9 cellular contexts compared by ENCODE assay signal in the genomic region with DNA sequence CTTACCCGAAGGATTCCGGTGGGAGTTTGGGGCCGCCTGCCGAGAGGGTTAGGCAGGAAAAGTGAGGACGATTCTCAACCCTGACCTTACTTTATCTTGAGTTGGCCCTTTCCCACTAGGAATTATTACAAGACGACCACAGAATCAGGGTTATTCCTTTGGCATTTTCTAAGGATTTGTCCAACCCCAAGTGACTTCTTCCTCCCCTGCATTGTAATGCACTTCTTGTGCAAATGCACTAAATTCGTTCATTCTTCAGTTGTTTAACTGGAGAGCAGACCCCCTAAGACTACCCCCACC. TPM values are rescaled to one million over a fixed set of nuclear protein-coding genes. Genes with fewer than 3 reads are reported as not detected.
DNase-seq lines count a peak whose midpoint lies in the region; ATAC-seq, FAIRE-seq and TF ChIP-seq lines count a peak whose summit lies in the region.
"Had no signal": no experiment of that assay in that cellular context is flagged by ENCODE, and none has a peak within 500 bp of the region (broad histone marks: within the 10 kb centered on the region; RNA-seq: fewer than 3 reads in every experiment).

No MANE protein-coding gene starts in this region.

- ATAC-seq in SK-N-SH treated with all-trans-retinoic acid at 6 μM for 48 hours (no peak; the same call in 2 of the 3 replicates), HG02763 (IDR thresholded peaks at IDR 0.05; ENCODE audit: unreplicated experiment) (no peak), GM19463 (IDR thresholded peaks at IDR 0.05; ENCODE audit: unreplicated experiment) (no peak)
- no peak for ATAC-seq in activated naive CD4-positive, alpha-beta T cell treated with anti-CD3 and anti-CD28 coated beads, Interleukin-2, amount 50 U/mL, for 72 hours

- peak overlapping the region; percentile 86 for H2AFZ ChIP-seq in SK-N-SH (ENCODE audit: low read depth)
- peak overlapping the region; percentile 75 for H2AFZ ChIP-seq in keratinocyte (ENCODE audit: control insufficient read depth, low read length)

- CTCF ChIA-PET in SK-N-SH (lab: Yijun Ruan, JAX) = interaction anchor here (0.9 to 2.1 kb wide), 4 partner anchors 37 to 240 kb away, joined by 3 to 7 read pairs (median 4); no protein-coding TSS in a partner anchor

- H3K4me3 ChIP-seq in SK-N-SH (ENCODE audit: low read depth in 2 of 2, low read length in 1 of 2) = peak overlapping the region; percentile 65 to 91
- peak overlapping the region; percentile 76 to 96 (median 79) for H3K4me3 ChIP-seq in keratinocyte (ENCODE audit: control insufficient read depth in 2 of 3, extremely low read depth in 1 of 3, insufficient read depth in 2 of 3, low read depth in 1 of 3, low read length in 3 of 3)
- peak overlapping the region; percentile 89 to 96 for H3K4me3 ChIP-seq in stomach smooth muscle (ENCODE audit: low read length in 2 of 2)

- no peaks in the 10 kb centered on the region for H3K9me2 ChIP-seq in SK-N-SH

- H3K79me2 ChIP-seq in SK-N-SH (ENCODE audit: insufficient read depth) (peaks cover 57% of the 10 kb centered on the region), keratinocyte (ENCODE audit: control insufficient read depth, insufficient read depth, low read length) (peaks cover 49% of the 10 kb centered on the region)

- H3K9me3 ChIP-seq in SK-N-SH = no peaks in the 10 kb centered on the region
- no peaks in the 10 kb centered on the region for H3K9me3 ChIP-seq in keratinocyte (ENCODE audit: control insufficient read depth, low read depth, low read length)
- H3K9me3 ChIP-seq in stomach smooth muscle (ENCODE audit: control insufficient read depth in 2 of 2, low read length in 2 of 2) = no peaks in the 10 kb centered on the region

- H3K27ac Mint-ChIP-seq in activated naive CD4-positive, alpha-beta T cell treated with anti-CD3 and anti-CD28 coated beads, Interleukin-2, amount 50 U/mL, for 72 hours = peak overlapping the region; percentile 98 to 99

- no peak; the same call in 1 of the 2 replicates for TF ChIP-seq RAD21 in SK-N-SH (IDR thresholded peaks at IDR 0.05; ENCODE audit: low read length)

- no peak for TF ChIP-seq EP300 in SK-N-SH (IDR thresholded peaks at IDR 0.05; ENCODE audit: borderline replicate concordance in 1 of 2, low read depth in 1 of 2, low read length in 1 of 2)

- 2% methylated on average over 7 of the region's 7 CpGs for WGBS in SK-N-SH (ENCODE audit: low lambda C conversion rate)

- peak overlapping the region; percentile 87 for H3K4me2 ChIP-seq in SK-N-SH
- H3K4me2 ChIP-seq in keratinocyte (ENCODE audit: control insufficient read depth, extremely low read depth, insufficient read depth, low read depth, low read length) = peak overlapping the region; percentile 93

- H4K20me1 ChIP-seq in SK-N-SH (ENCODE audit: insufficient read depth) (no peaks in the 10 kb centered on the region), keratinocyte (ENCODE audit: control insufficient read depth, extremely low read depth, insufficient read depth, low read length) (no peaks in the 10 kb centered on the region)

- H3K27ac ChIP-seq in SK-N-SH (ENCODE audit: low read depth in 2 of 2, low read length in 1 of 2) (peak overlapping the region; percentile 84 to 85), keratinocyte (ENCODE audit: control insufficient read depth, insufficient read depth, low read length) (peak overlapping the region; percentile 97), stomach smooth muscle (ENCODE audit: low read length) (no peak overlapping the region)

- POLR2A ChIA-PET in SK-N-SH (lab: Yijun Ruan, JAX) = interaction anchor here (1.5 kb wide), 1 partner anchor 36 kb away, joined by 8 read pairs; no protein-coding TSS in a partner anchor

- no peaks in the 10 kb centered on the region for H3K27me3 ChIP-seq in SK-N-SH (ENCODE audit: insufficient read depth)
- H3K27me3 ChIP-seq in keratinocyte (ENCODE audit: control insufficient read depth, extremely low read depth, insufficient read depth, low read length) = no peaks in the 10 kb centered on the region
- no peaks in the 10 kb centered on the region for H3K27me3 ChIP-seq in stomach smooth muscle (ENCODE audit: control insufficient read depth in 1 of 2, insufficient read depth in 2 of 2, low read length in 2 of 2)

- H3K9me3 Mint-ChIP-seq in activated naive CD4-positive, alpha-beta T cell treated with anti-CD3 and anti-CD28 coated beads, Interleukin-2, amount 50 U/mL, for 72 hours = peaks cover 0 to 3% of the 10 kb centered on the region in 2 donors

- peaks cover 5 to 33% of the 10 kb centered on the region in 2 donors for H3K36me3 Mint-ChIP-seq in activated naive CD4-positive, alpha-beta T cell treated with anti-CD3 and anti-CD28 coated beads, Interleukin-2, amount 50 U/mL, for 72 hours

- H3K4me1 ChIP-seq in SK-N-SH (ENCODE audit: control insufficient read depth in 1 of 2, insufficient read depth in 2 of 2, low read depth in 1 of 2, low read length in 1 of 2) = peaks cover 10 to 11% of the 10 kb centered on the region in 2 experiments; a peak in 3 of 4 replicates
- peaks cover 25% of the 10 kb centered on the region for H3K4me1 ChIP-seq in keratinocyte (ENCODE audit: control insufficient read depth, extremely low read depth, insufficient read depth, low read length)
- H3K4me1 ChIP-seq in stomach smooth muscle (ENCODE audit: control insufficient read depth, insufficient read depth, low read length) = peaks cover 20% of the 10 kb centered on the region

- dilution Hi-C loops in keratinocyte (cut with MboI; ENCODE audit: extremely low pct_ligation_motif_present, low sequenced_read_pairs) = no loop called here

- no peak for FAIRE-seq in keratinocyte (lab: Jason Lieb, UNC)
- FAIRE-seq: A204.1 had no signal

- H3K36me3 ChIP-seq in SK-N-SH (replicated peaks in 1 of 2; ENCODE audit: control insufficient read depth in 1 of 2, insufficient read depth in 2 of 2, low read length in 1 of 2) = no peaks in the 10 kb centered on the region
- H3K36me3 ChIP-seq in keratinocyte (ENCODE audit: control insufficient read depth in 2 of 2, extremely low read depth in 1 of 2, insufficient read depth in 2 of 2, low read length in 2 of 2) = peaks cover 0 to 4% of the 10 kb centered on the region in 2 experiments
- H3K36me3 ChIP-seq in stomach smooth muscle (ENCODE audit: control insufficient read depth in 2 of 2, insufficient read depth in 2 of 2, low read length in 2 of 2) = no peaks in the 10 kb centered on the region

- TF ChIP-seq CTCF in SK-N-SH (IDR thresholded peaks at IDR 0.05) (peak; percentile 12; the same call in 1 of the 2 replicates), keratinocyte (optimal IDR thresholded peaks at IDR 0.05 in 1 of 3, IDR thresholded peaks at IDR 0.05 in 1 of 3, conservative IDR thresholded peaks at IDR 0.05 in 1 of 3; ENCODE audit: extremely low read depth in 1 of 3, insufficient read depth in 2 of 3, low read length in 3 of 3) (no peak)

- H3K9me1 ChIP-seq in keratinocyte (ENCODE audit: control insufficient read depth, extremely low read depth, insufficient read depth, low read length) = peaks cover 3% of the 10 kb centered on the region

- H3K9ac ChIP-seq in SK-N-SH (peak overlapping the region; percentile 96), keratinocyte (ENCODE audit: control insufficient read depth, extremely low read depth, insufficient read depth, low read length) (peak overlapping the region; percentile 98), stomach smooth muscle (ENCODE audit: low read length in 2 of 2) (peak overlapping the region; percentile 96 to 99)

- no peak for DNase-seq in SK-N-SH
- no peak for DNase-seq in activated naive CD4-positive, alpha-beta T cell treated with anti-CD3 and anti-CD28 coated beads, Interleukin-2, amount 50 U/mL, for 72 hours (ENCODE audit: low spot score in 2 of 2)
- DNase-seq in keratinocyte (ENCODE audit: low read depth, low spot score) = no peak
- no peak for DNase-seq in HPDE6-E6E7 (ENCODE audit: extremely low spot score)

- no peaks in the 10 kb centered on the region for H3F3A ChIP-seq in SK-N-SH (replicated peaks; ENCODE audit: insufficient read depth)

TF ChIP-seq in SK-N-SH, 30 proteins besides CTCF, POLR2A, EP300 and RAD21:
- TF ChIP-seq JUND (IDR thresholded peaks at IDR 0.05) = no peak

TF ChIP-seq in SK-N-SH treated with all-trans-retinoic acid at 6 μM for 48 hours, 23 proteins besides CTCF, POLR2A, EP300 and RAD21 (continues in another document):
- TF ChIP-seq SNAI2 (CRISPR knock-in tag; IDR thresholded peaks at IDR 0.05) (no peak), OSR1 (CRISPR knock-in tag; IDR thresholded peaks at IDR 0.05) (no peak), ARNTL (CRISPR knock-in tag; IDR thresholded peaks at IDR 0.05; ENCODE audit: borderline replicate concordance, low read depth) (no peak), ZNF8 (CRISPR knock-in tag; IDR thresholded peaks at IDR 0.05) (no peak)

RNA-seq across cellular contexts. Expression of a gene that starts 0.4 kb away (rescaled TPM):
- polyA plus RNA-seq in SK-N-SH (2012; rRNA removed) (1.5 and 2.0 TPM in 2 replicates), keratinocyte (0.44 to 0.85 TPM (median 0.80 TPM) in 3 replicates)
- polyA plus RNA-seq in SK-N-SH (2012; cell fraction: cytosol; rRNA removed) = 1.6 and 1.7 TPM in 2 replicates
- 1.3 and 3.0 TPM in 2 replicates for polyA plus RNA-seq in SK-N-SH (2012; cell fraction: nucleus; rRNA removed)
- 1 to 10 TPM; 2.0 to 9.6 TPM for total RNA-seq in activated naive CD4-positive, alpha-beta T cell treated with anti-CD3 and anti-CD28 coated beads, Interleukin-2, amount 50 U/mL, for 72 hours
- 9.2 TPM for polyA plus RNA-seq in keratinocyte (2011; ENCODE audit: low read depth)
- polyA plus RNA-seq in keratinocyte (2011; cell fraction: cytosol; rRNA removed) = 0.57 and 1.1 TPM in 2 replicates
- 2.0 and 2.9 TPM in 2 replicates for polyA plus RNA-seq in keratinocyte (2011; cell fraction: nucleus; rRNA removed)
- 0.37 and 4.8 TPM in 2 replicates for polyA plus RNA-seq in keratinocyte (2012; ENCODE audit: low replicate concordance)
- 0.36 to 0.63 TPM (median 0.38 TPM) in 3 replicates for polyA minus RNA-seq in keratinocyte
- 2.7 TPM for polyA minus RNA-seq in keratinocyte (2011; cell fraction: cytosol; rRNA and poly(A)+ RNA removed)
- 2.5 and 2.6 TPM in 2 replicates for polyA minus RNA-seq in keratinocyte (2011; cell fraction: nucleus; rRNA and poly(A)+ RNA removed)

RNA-seq across cellular contexts. Expression of a gene that starts 0.8 kb away (rescaled TPM):
- polyA plus RNA-seq in SK-N-SH (2012; rRNA removed) (5.3 and 5.5 TPM in 2 replicates), keratinocyte (5.3 to 7.3 TPM (median 5.9 TPM) in 3 replicates)
- polyA plus RNA-seq in SK-N-SH (2012; cell fraction: cytosol; rRNA removed) = 5.4 and 6.0 TPM in 2 replicates
- 8.9 and 9.1 TPM in 2 replicates for polyA plus RNA-seq in SK-N-SH (2012; cell fraction: nucleus; rRNA removed)
- total RNA-seq in activated naive CD4-positive, alpha-beta T cell treated with anti-CD3 and anti-CD28 coated beads, Interleukin-2, amount 50 U/mL, for 72 hours = 10 to 100 TPM; 15.6 to 19.4 TPM
- 6.8 TPM for polyA plus RNA-seq in keratinocyte (2011; ENCODE audit: low read depth)
- 7.3 TPM in 2 replicates for polyA plus RNA-seq in keratinocyte (2011; cell fraction: cytosol; rRNA removed)
- polyA plus RNA-seq in keratinocyte (2011; cell fraction: nucleus; rRNA removed) = 8.6 and 9.5 TPM in 2 replicates
- polyA plus RNA-seq in keratinocyte (2012; ENCODE audit: low replicate concordance) = 6.6 and 10.7 TPM in 2 replicates
- polyA minus RNA-seq in keratinocyte = 5.0 to 6.8 TPM (median 5.0 TPM) in 3 replicates
- 3.1 TPM for polyA minus RNA-seq in keratinocyte (2011; cell fraction: cytosol; rRNA and poly(A)+ RNA removed)
- 4.9 and 6.2 TPM in 2 replicates for polyA minus RNA-seq in keratinocyte (2011; cell fraction: nucleus; rRNA and poly(A)+ RNA removed)
